ENCODE assay signal across 8 cellular contexts in genomic region chr19:45404557-45405434, GRCh38. TPM values are rescaled to one million over a fixed set of nuclear protein-coding genes. Genes with fewer than 3 reads are reported as not detected.
DNase-seq lines count a peak whose midpoint lies in the region; ATAC-seq and TF ChIP-seq lines count a peak whose summit lies in the region.

PPP1R13L (minus strand) TSS chr19:45405069; CDS start chr19:45398318, 6,751 bp downstream.

- H4K20me1 ChIP-seq in H9 (ENCODE audit: control insufficient read depth, insufficient read depth, insufficient read length), result no peaks in the 10 kb centered on the region

- H3K9me3 ChIP-seq in CD4-positive, CD25-positive, alpha-beta regulatory T cell (ENCODE audit: control insufficient read depth in 2 of 2, low read length in 2 of 2), result no peaks in the 10 kb centered on the region
- no peaks in the 10 kb centered on the region for H3K9me3 ChIP-seq in H9 (ENCODE audit: control insufficient read depth, low read depth, low read length)

- no peak within 1 kb of the TSS for H2BK12ac ChIP-seq in H9 (ENCODE audit: insufficient read length, low read depth, low read length)

- H3K9me3 Mint-ChIP-seq in CD4-positive, CD25-positive, alpha-beta regulatory T cell, result peaks cover 0 to 2% (median 0%) of the 10 kb centered on the region in 7 donors
- H3K9me3 Mint-ChIP-seq in H9, result no peaks in the 10 kb centered on the region; a peak in 1 of 5 replicates

- H3K4me2 ChIP-seq in H9 (ENCODE audit: insufficient read depth, insufficient read length, low read length), result peak within 1 kb of the TSS; percentile 93

- no peak within 1 kb of the TSS; the same call in 1 of the 2 replicates for H3K4ac ChIP-seq in H9 (ENCODE audit: low read depth, low read length)

- H3K4me1 Mint-ChIP-seq in CD4-positive, CD25-positive, alpha-beta regulatory T cell, result peaks cover 0 to 40% (median 17%) of the 10 kb centered on the region in 4 donors
- H3K4me1 Mint-ChIP-seq in H9, result peaks cover 21 to 30% of the 10 kb centered on the region in 2 experiments

- peaks cover 10% of the 10 kb centered on the region for H3K36me3 Mint-ChIP-seq in CD4-positive, CD25-positive, alpha-beta regulatory T cell
- H3K36me3 Mint-ChIP-seq in H9 (ENCODE audit: insufficient read depth in 1 of 3, low read depth in 3 of 3), result peaks cover 12 to 19% (median 15%) of the 10 kb centered on the region in 3 experiments; a peak in 6 of 7 replicates

- peaks cover 37% of the 10 kb centered on the region for H3K4me1 ChIP-seq in CD4-positive, CD25-positive, alpha-beta regulatory T cell (ENCODE audit: control insufficient read depth, insufficient read depth, low read length, poor library complexity, severe bottlenecking)
- H3K4me1 ChIP-seq in H9 (ENCODE audit: insufficient read depth, low read length), result peaks cover 7% of the 10 kb centered on the region; the same call in 1 of the 2 replicates

- no peak within 1 kb of the TSS for H3K23ac ChIP-seq in H9 (ENCODE audit: insufficient read length, low read depth, low read length)

- no peak within 1 kb of the TSS for H2BK20ac ChIP-seq in H9 (ENCODE audit: low read depth, low read length, poor library complexity, severe bottlenecking)

- no peak within 1 kb of the TSS for H2BK120ac ChIP-seq in H9 (ENCODE audit: low read depth, low read length, poor library complexity, severe bottlenecking)

- H2AK5ac ChIP-seq in H9 (ENCODE audit: insufficient read length, low read length), result no peak within 1 kb of the TSS

- peak in 2 of 3 donors; percentile 39 to 79 for DNase-seq in CD4-positive, CD25-positive, alpha-beta regulatory T cell
- DNase-seq in H9, result peak; percentile 98
- peak; percentile 82 for DNase-seq in NCI-H2196 (lab: John Stamatoyannopoulos, UW; ENCODE audit: unreplicated experiment)
- DNase-seq in activated CD4-positive, alpha-beta T cell treated with anti-CD3 and anti-CD28 coated beads, Interleukin-2, amount 50 U/mL, for 4 hours, result peak; percentile 39 to 41
- peak; percentile 98 for DNase-seq in epithelial cell of esophagus (ENCODE audit: low read depth)
- peak; percentile 86 for DNase-seq in mucosa of gallbladder (ENCODE audit: low spot score)
- no peak for DNase-seq in NAMALWA (ENCODE audit: low spot score)

- H4K8ac ChIP-seq in H9 (replicated peaks; ENCODE audit: insufficient read length, low read depth, low read length), result no peak within 1 kb of the TSS

- H2BK15ac ChIP-seq in H9 (ENCODE audit: low read depth, low read length), result no peak within 1 kb of the TSS

- peak within 1 kb of the TSS; percentile 56 for H3K9ac ChIP-seq in H9 (ENCODE audit: extremely low read depth, insufficient read length, low read length)

- peak within 1 kb of the TSS; percentile 73 for H3K18ac ChIP-seq in H9 (ENCODE audit: insufficient read length, low read depth, low read length)

- H3K4me3 Mint-ChIP-seq in CD4-positive, CD25-positive, alpha-beta regulatory T cell, result peak within 1 kb of the TSS; percentile 90 to 99 (median 96)
- peak within 1 kb of the TSS; percentile 99 for H3K4me3 Mint-ChIP-seq in H9

- H3K14ac ChIP-seq in H9 (ENCODE audit: insufficient read depth, low read length), result peak within 1 kb of the TSS; percentile 62; the same call in 1 of the 2 replicates

- ATAC-seq in CD4-positive, CD25-positive, alpha-beta regulatory T cell (ENCODE audit: low read depth in 2 of 2), result peak in 1 of 2 donors; percentile 2

- H4K5ac ChIP-seq in H9 (ENCODE audit: insufficient read length, low read depth, low read length), result no peak within 1 kb of the TSS

- no peak within 1 kb of the TSS for H3T11ph ChIP-seq in H9 (ENCODE audit: low read length)

- H3K23me2 ChIP-seq in H9 (ENCODE audit: insufficient read length, low read depth, low read length, poor library complexity, severe bottlenecking), result peaks cover 18% of the 10 kb centered on the region

- H3K27me3 ChIP-seq in CD4-positive, CD25-positive, alpha-beta regulatory T cell (ENCODE audit: control insufficient read depth, insufficient read depth, low read length), result peaks cover 2% of the 10 kb centered on the region
- H3K27me3 ChIP-seq in H9 (ENCODE audit: insufficient read depth, low read length), result no peaks in the 10 kb centered on the region

- peak within 1 kb of the TSS; percentile 79 for H3K4me3 ChIP-seq in CD4-positive, CD25-positive, alpha-beta regulatory T cell (ENCODE audit: low read depth, low read length)
- H3K4me3 ChIP-seq in epithelial cell of esophagus (ENCODE audit: low read length), result peak within 1 kb of the TSS; percentile 100

- H3K56ac ChIP-seq in H9 (ENCODE audit: insufficient read length, low read depth, low read length), result no peak within 1 kb of the TSS

- peak within 1 kb of the TSS; percentile 87 to 95 (median 94) for H3K27ac Mint-ChIP-seq in CD4-positive, CD25-positive, alpha-beta regulatory T cell
- peak within 1 kb of the TSS; percentile 99 to 100 (median 100) for H3K27ac Mint-ChIP-seq in H9

- H4K91ac ChIP-seq in H9 (ENCODE audit: insufficient read length, low read depth, low read length), result no peak within 1 kb of the TSS

- TF ChIP-seq CTCF in H9 (conservative IDR thresholded peaks at IDR 0.05) (no peak), epithelial cell of esophagus (IDR thresholded peaks at IDR 0.05; ENCODE audit: insufficient read depth, low read depth, low read length, missing control alignments) (no peak)

- no peaks in the 10 kb centered on the region for H3K79me1 ChIP-seq in H9 (ENCODE audit: insufficient read depth, low read depth, low read length, poor library complexity, severe bottlenecking)

- peaks cover 37% of the 10 kb centered on the region for H3K27me3 Mint-ChIP-seq in CD4-positive, CD25-positive, alpha-beta regulatory T cell
- H3K27me3 Mint-ChIP-seq in H9 (ENCODE audit: low read depth), result peaks cover 4% of the 10 kb centered on the region; the same call in 1 of the 2 replicates

- no peaks in the 10 kb centered on the region; the same call in 1 of the 2 replicates for H3K79me2 ChIP-seq in H9 (ENCODE audit: insufficient read depth, low read length)

- H2AFZ ChIP-seq in H9 (ENCODE audit: low read length), result no peak within 1 kb of the TSS

- H2BK5ac ChIP-seq in H9 (ENCODE audit: insufficient read length, low read length), result no peak within 1 kb of the TSS

- WGBS in H9 (ENCODE audit: extremely low coverage, insufficient read length, low lambda C conversion rate), result no CpG with 5 or more reads among the region's 46 CpGs

- peak within 1 kb of the TSS; percentile 78 for H3K27ac ChIP-seq in CD4-positive, CD25-positive, alpha-beta regulatory T cell (ENCODE audit: insufficient read depth, low read length, poor library complexity, severe bottlenecking)
- H3K27ac ChIP-seq in H9 (ENCODE audit: insufficient read length, low read depth, low read length), result peak within 1 kb of the TSS; percentile 75
- peak within 1 kb of the TSS; percentile 88 for H3K27ac ChIP-seq in temporal lobe (ENCODE audit: low read depth, low read length)

- H3K36me3 ChIP-seq in CD4-positive, CD25-positive, alpha-beta regulatory T cell (ENCODE audit: control insufficient read depth, insufficient read depth, low read length), result no peaks in the 10 kb centered on the region

RNA-seq across cellular contexts. Expression of gene PPP1R13L, which starts in this region (rescaled TPM):
- total RNA-seq in CD4-positive, CD25-positive, alpha-beta regulatory T cell, result 7.4 TPM
- under 1 TPM; 0.17 to 0.94 (median 0.57) TPM for polyA plus RNA-seq in CD4-positive, CD25-positive, alpha-beta regulatory T cell
- 40.4 and 42.6 TPM in 2 replicates for total RNA-seq in H9 (2021)
- 54.2 TPM for total RNA-seq in mucosa of gallbladder
- total RNA-seq in temporal lobe, result 0.49 TPM
